ENCODE assay signal across 9 cellular contexts in the genomic region with DNA sequence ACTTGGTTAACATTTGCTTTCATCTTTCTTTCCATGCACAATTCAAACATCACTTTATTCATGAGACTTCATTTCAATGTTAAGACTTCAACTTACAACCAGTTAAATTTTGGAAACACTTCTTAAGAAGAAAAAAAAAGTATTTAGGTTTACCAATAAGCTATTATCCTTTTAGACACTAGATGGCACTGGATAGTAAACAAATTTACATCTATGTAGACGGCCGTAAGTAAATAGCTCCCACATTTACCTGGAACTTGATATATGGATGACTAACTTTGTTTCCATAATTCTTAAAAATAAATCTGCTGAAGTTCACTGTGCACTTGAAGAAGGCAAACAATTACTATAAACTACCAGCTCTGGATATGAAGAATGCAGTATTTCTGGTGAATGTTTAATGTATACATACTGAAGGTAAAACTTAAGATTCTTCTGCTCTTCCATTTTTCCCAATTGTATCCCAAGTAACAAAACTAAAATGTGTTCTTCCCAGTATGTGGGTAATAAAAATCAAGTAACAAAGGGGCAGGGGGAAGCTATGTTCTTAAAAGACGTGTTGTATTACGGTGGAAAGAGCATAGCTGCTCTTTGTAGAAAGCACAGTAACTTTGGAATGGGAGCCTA.
DNase-seq lines count a peak whose midpoint lies in the region; ATAC-seq and TF ChIP-seq lines count a peak whose summit lies in the region.
"Had no signal": no experiment of that assay in that cellular context is flagged by ENCODE, and none has a peak within 500 bp of the region (broad histone marks: within the 10 kb centered on the region; RNA-seq: fewer than 3 reads in every experiment).

No MANE protein-coding gene starts in this region.

- intact Hi-C loops in activated naive CD4-positive, alpha-beta T cell treated with anti-CD3 and anti-CD28 coated beads for 36 hours (cut with micrococcal nuclease), result loop anchor here (1.0 to 10.0 kb wide), 2 partner anchors 410 to 665 kb away; no protein-coding TSS in a partner anchor

- no peak overlapping the region for H3K4me3 Mint-ChIP-seq in activated naive CD4-positive, alpha-beta T cell treated with anti-CD3 and anti-CD28 coated beads for 36 hours

- H3K9me3 ChIP-seq in thoracic aorta, result no peaks in the 10 kb centered on the region

- TF ChIP-seq CTCF in GM12872 (IDR thresholded peaks at IDR 0.05; ENCODE audit: insufficient read depth, low read depth, low read length) (peak; percentile 40; the same call in 2 of the 3 replicates), foreskin keratinocyte (conservative IDR thresholded peaks at IDR 0.05) (peak; percentile 65), thoracic aorta (IDR thresholded peaks at IDR 0.05) (peak; percentile 30)

- no peaks in the 10 kb centered on the region for H3K4me1 Mint-ChIP-seq in activated naive CD4-positive, alpha-beta T cell treated with anti-CD3 and anti-CD28 coated beads for 36 hours (ENCODE audit: low read depth)

- H3K27ac ChIP-seq in foreskin keratinocyte, result no peak overlapping the region
- no peak overlapping the region for H3K27ac ChIP-seq in thoracic aorta
- H3K27ac ChIP-seq: skin epidermis had no signal

- ATAC-seq in HG03565 (IDR thresholded peaks at IDR 0.05; ENCODE audit: unreplicated experiment), result peak; percentile 53
- peak; percentile 60 for ATAC-seq in foreskin keratinocyte
- no peak for ATAC-seq in thoracic aorta (ENCODE audit: insufficient number of reproducible peaks, low FRiP score, low read depth)

- no peaks in the 10 kb centered on the region for H3K36me3 ChIP-seq in thoracic aorta

- H3K36me3 Mint-ChIP-seq in activated naive CD4-positive, alpha-beta T cell treated with anti-CD3 and anti-CD28 coated beads for 36 hours (ENCODE audit: low read depth), result no peaks in the 10 kb centered on the region

- no peaks in the 10 kb centered on the region for H3K9me3 Mint-ChIP-seq in activated naive CD4-positive, alpha-beta T cell treated with anti-CD3 and anti-CD28 coated beads for 36 hours

- no peak overlapping the region for H3K4me3 ChIP-seq in thoracic aorta
- H3K4me3 ChIP-seq: skin epidermis had no signal

- CTCF ChIA-PET in activated naive CD4-positive, alpha-beta T cell treated with anti-CD3 and anti-CD28 coated beads for 36 hours (lab: Charles Lee), result interaction anchor here (0.5 to 2.2 kb wide), 10 partner anchors 8 to 412 kb away, joined by 3 to 8 read pairs (median 4); no protein-coding TSS in a partner anchor

- H3K4me1 ChIP-seq in foreskin keratinocyte, result no peaks in the 10 kb centered on the region
- H3K4me1 ChIP-seq in thoracic aorta (ENCODE audit: control insufficient read depth in 1 of 2, low read depth in 2 of 2), result no peaks in the 10 kb centered on the region

- H3K27me3 ChIP-seq in foreskin keratinocyte (no peaks in the 10 kb centered on the region), thoracic aorta (replicated peaks; ENCODE audit: insufficient read depth) (no peaks in the 10 kb centered on the region)

- no peak overlapping the region for H3K27ac Mint-ChIP-seq in activated naive CD4-positive, alpha-beta T cell treated with anti-CD3 and anti-CD28 coated beads for 36 hours

- H3K27me3 Mint-ChIP-seq in activated naive CD4-positive, alpha-beta T cell treated with anti-CD3 and anti-CD28 coated beads for 36 hours (ENCODE audit: low read depth), result no peaks in the 10 kb centered on the region

- DNase-seq in RKO (ENCODE audit: low spot score) (peak; percentile 70), foreskin keratinocyte (peak in 1 of 2 donors; percentile 15), thoracic aorta (ENCODE audit: low spot score) (no peak), germinal center (ENCODE audit: low spot score) (no peak)
- no peak for DNase-seq in activated CD4-positive, alpha-beta T cell treated with anti-CD3 and anti-CD28 coated beads, Interleukin-2, amount 50 U/mL, for 48 hours
- no peak for DNase-seq in activated naive CD4-positive, alpha-beta T cell treated with anti-CD3 and anti-CD28 coated beads for 36 hours
